In the genomic region with DNA sequence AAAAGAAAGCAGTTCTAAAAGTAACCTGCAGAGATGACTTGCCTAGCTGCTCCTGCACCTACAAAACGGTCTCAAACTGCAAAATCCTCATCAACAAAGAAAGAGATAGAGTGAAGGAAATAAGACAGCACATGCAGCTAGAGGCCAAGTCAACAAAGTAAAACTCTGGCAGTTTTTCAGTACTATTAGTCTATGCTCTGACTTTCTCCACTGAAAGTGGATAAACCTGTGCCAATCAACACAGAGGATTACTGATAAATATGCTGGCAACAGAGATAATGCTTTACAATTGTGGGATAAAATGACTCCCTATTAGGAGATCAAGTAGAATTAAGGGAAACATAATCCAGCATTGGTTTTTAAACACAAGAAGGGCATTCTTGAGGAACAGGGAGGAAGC, we compare ENCODE assay signal across 23 cellular contexts.
"Had no signal": no experiment of that assay in that cellular context is flagged by ENCODE, and none has a peak within 500 bp of the region (broad histone marks: within the 10 kb centered on the region; RNA-seq: fewer than 3 reads in every experiment).

No MANE protein-coding gene starts in this region.

- H3K27ac ChIP-seq: adrenal gland, breast epithelium, SK-N-MC, WERI-Rb-1 had no signal

- ATAC-seq: activated CD4-positive, CD25-positive, alpha-beta regulatory T cell treated with anti-CD3 and anti-CD28 coated beads, Interleukin-2, amount 50 U/mL, for 24 hours; activated CD8-positive, alpha-beta T cell treated with anti-CD3 and anti-CD28 coated beads for 36 hours; Right ventricle myocardium inferior; T-cell had no signal

- DNase-seq: activated CD4-positive, alpha-beta T cell treated with anti-CD3 and anti-CD28 coated beads for 4 hours; activated CD8-positive, alpha-beta memory T cell treated with anti-CD3 and anti-CD28 coated beads, Interleukin-2, amount 50 U/mL, for 4 hours; activated CD8-positive, alpha-beta T cell treated with anti-CD3 and anti-CD28 coated beads for 36 hours; activated naive CD4-positive, alpha-beta T cell treated with anti-CD3 and anti-CD28 coated beads, Interleukin-2, amount 50 U/mL, for 16 hours; activated naive CD8-positive, alpha-beta T cell treated with anti-CD3 and anti-CD28 coated beads, Interleukin-2, amount 10 ng/mL, durations not matched to agents 7 days and 5 days; adrenal gland; anterior cingulate cortex; KG1; NCI-H1092; NCI-H1417; NCI-H1930; NCI-H2107; NCI-H2171 treated with DMSO at 0.1 percent for 48 hours; NCI-H226; NCI-H510A treated with DMSO at 0.1 percent for 48 hours; NCI-H748 treated with DMSO at 0.1 percent for 48 hours; T-cell; T-helper 2 cell; WERI-Rb-1 had no signal

- H3K36me3 ChIP-seq: adrenal gland, breast epithelium, WERI-Rb-1 had no signal

- H3K4me1 ChIP-seq: adrenal gland, breast epithelium had no signal

- H3K9me3 ChIP-seq: adrenal gland, breast epithelium had no signal

- H3K4me3 ChIP-seq: adrenal gland, breast epithelium, SK-N-MC had no signal
